In genomic region chr6:142297996-142298753, GRCh38 we compare ENCODE assay signal across 1 cellular context.
TF ChIP-seq lines count a peak whose summit lies in the region.

No MANE protein-coding gene starts in this region.

TF ChIP-seq in HepG2, 621 proteins besides CTCF, POLR2A, EP300 and RAD21 (continued from another document and continues in another):
- no peak for TF ChIP-seq HBP1 (CRISPR knock-in tag; IDR thresholded peaks at IDR 0.05; ENCODE audit: low read depth)
- TF ChIP-seq ZSCAN5A (CRISPR knock-in tag; IDR thresholded peaks at IDR 0.05; ENCODE audit: borderline replicate concordance), result 0 out of 2 replicates have a peak, but pooled peaks have one; percentile 24
- TF ChIP-seq AKAP8 (CRISPR knock-in tag; IDR thresholded peaks at IDR 0.05), result no peak
- no peak; the same call in 1 of the 2 replicates for TF ChIP-seq ELF1 (CRISPR knock-in tag; IDR thresholded peaks at IDR 0.05)
- peak; percentile 19; the same call in 1 of the 2 replicates for TF ChIP-seq NR2C2 (CRISPR knock-in tag; IDR thresholded peaks at IDR 0.05; ENCODE audit: borderline replicate concordance)
- TF ChIP-seq TRIM22 (IDR thresholded peaks at IDR 0.05), result no peak
- TF ChIP-seq ZNF224 (CRISPR knock-in tag; IDR thresholded peaks at IDR 0.05), result no peak
- peak; percentile 74; the same call in 1 of the 2 replicates for TF ChIP-seq JUN (CRISPR knock-in tag; IDR thresholded peaks at IDR 0.05)
- 0 out of 2 replicates have a peak, but pooled peaks have one; percentile 29 for TF ChIP-seq ZKSCAN5 (CRISPR knock-in tag; IDR thresholded peaks at IDR 0.05)
- TF ChIP-seq ZNF704 (CRISPR knock-in tag; IDR thresholded peaks at IDR 0.05; ENCODE audit: borderline replicate concordance), result no peak
- TF ChIP-seq ASH2L (IDR thresholded peaks at IDR 0.05; ENCODE audit: insufficient read length, low read depth, low read length), result peak; percentile 49
- no peak for TF ChIP-seq CERS6 (CRISPR knock-in tag; IDR thresholded peaks at IDR 0.05)
- TF ChIP-seq ZNF841 (CRISPR knock-in tag; IDR thresholded peaks at IDR 0.05; ENCODE audit: borderline replicate concordance), result no peak
- TF ChIP-seq RFXAP (CRISPR knock-in tag; IDR thresholded peaks at IDR 0.05; ENCODE audit: borderline replicate concordance), result no peak
- no peak for TF ChIP-seq GMEB2 (CRISPR knock-in tag; IDR thresholded peaks at IDR 0.05; ENCODE audit: low read depth)
- no peak for TF ChIP-seq ZNF556 (CRISPR knock-in tag; IDR thresholded peaks at IDR 0.05; ENCODE audit: borderline replicate concordance)
- TF ChIP-seq CBX2 (IDR thresholded peaks at IDR 0.05; ENCODE audit: low read depth, low read length), result no peak
- no peak for TF ChIP-seq CBX2 (CRISPR knock-in tag; IDR thresholded peaks at IDR 0.05; ENCODE audit: low read depth)
- TF ChIP-seq ZIK1 (CRISPR knock-in tag; IDR thresholded peaks at IDR 0.05; ENCODE audit: borderline replicate concordance, low read depth), result no peak
- no peak for TF ChIP-seq MXD1 (CRISPR knock-in tag; IDR thresholded peaks at IDR 0.05)
- peak; percentile 58 for TF ChIP-seq ATF1 (CRISPR knock-in tag; IDR thresholded peaks at IDR 0.05)
- no peak for TF ChIP-seq ZBTB7B (CRISPR knock-in tag; IDR thresholded peaks at IDR 0.05)
- peak; percentile 87 for TF ChIP-seq ZNF878 (CRISPR knock-in tag; IDR thresholded peaks at IDR 0.05)
- TF ChIP-seq CSRNP2 (CRISPR knock-in tag; conservative IDR thresholded peaks at IDR 0.05; ENCODE audit: low read depth), result no peak
- TF ChIP-seq KDM1A (CRISPR knock-in tag; IDR thresholded peaks at IDR 0.05), result peak; percentile 65; the same call in 1 of the 2 replicates
- no peak for TF ChIP-seq TBP (CRISPR knock-in tag; IDR thresholded peaks at IDR 0.05)
- no peak for TF ChIP-seq ZNF788 (CRISPR knock-in tag; IDR thresholded peaks at IDR 0.05; ENCODE audit: borderline replicate concordance)
- TF ChIP-seq DBP (CRISPR knock-in tag; IDR thresholded peaks at IDR 0.05; ENCODE audit: not compliant biosample characterization), result no peak
- no peak for TF ChIP-seq MAF1 (CRISPR knock-in tag; IDR thresholded peaks at IDR 0.05; ENCODE audit: borderline replicate concordance)
- TF ChIP-seq NFATC3 (CRISPR knock-in tag; IDR thresholded peaks at IDR 0.05), result peak; percentile 68; the same call in 1 of the 2 replicates
- TF ChIP-seq JARID2 (CRISPR knock-in tag; IDR thresholded peaks at IDR 0.05; ENCODE audit: insufficient replicate concordance), result no peak
- 0 out of 2 replicates have a peak, but pooled peaks have one; percentile 11 for TF ChIP-seq NKX3-1 (CRISPR knock-in tag; IDR thresholded peaks at IDR 0.05)
- TF ChIP-seq SKIL (CRISPR knock-in tag; IDR thresholded peaks at IDR 0.05; ENCODE audit: borderline replicate concordance), result no peak
- TF ChIP-seq BCL6 (CRISPR knock-in tag; IDR thresholded peaks at IDR 0.05), result peak; percentile 86
- TF ChIP-seq U2AF2 (IDR thresholded peaks at IDR 0.05; ENCODE audit: low read depth, low read length), result no peak
- no peak for TF ChIP-seq ZNF138 (CRISPR knock-in tag; IDR thresholded peaks at IDR 0.05; ENCODE audit: low read depth)
- no peak for TF ChIP-seq HNRNPLL (IDR thresholded peaks at IDR 0.05; ENCODE audit: low read depth, low read length, poor library complexity, severe bottlenecking)
- peak; percentile 42; the same call in 1 of the 2 replicates for TF ChIP-seq ZMYM4 (CRISPR knock-in tag; IDR thresholded peaks at IDR 0.05)
- TF ChIP-seq ZNF512 (CRISPR knock-in tag; IDR thresholded peaks at IDR 0.05), result no peak
- no peak for TF ChIP-seq PLRG1 (conservative IDR thresholded peaks at IDR 0.05)
- TF ChIP-seq SKI (IDR thresholded peaks at IDR 0.05; ENCODE audit: partially characterized antibody), result peak; percentile 24
- peak; percentile 98 for TF ChIP-seq SALL1 (CRISPR knock-in tag; IDR thresholded peaks at IDR 0.05)
- no peak for TF ChIP-seq BRF2 (CRISPR knock-in tag; IDR thresholded peaks at IDR 0.05)
- TF ChIP-seq ZBTB49 (CRISPR knock-in tag; IDR thresholded peaks at IDR 0.05; ENCODE audit: borderline replicate concordance), result no peak
